ENCODE assay signal across 1 cellular context in the genomic region with DNA sequence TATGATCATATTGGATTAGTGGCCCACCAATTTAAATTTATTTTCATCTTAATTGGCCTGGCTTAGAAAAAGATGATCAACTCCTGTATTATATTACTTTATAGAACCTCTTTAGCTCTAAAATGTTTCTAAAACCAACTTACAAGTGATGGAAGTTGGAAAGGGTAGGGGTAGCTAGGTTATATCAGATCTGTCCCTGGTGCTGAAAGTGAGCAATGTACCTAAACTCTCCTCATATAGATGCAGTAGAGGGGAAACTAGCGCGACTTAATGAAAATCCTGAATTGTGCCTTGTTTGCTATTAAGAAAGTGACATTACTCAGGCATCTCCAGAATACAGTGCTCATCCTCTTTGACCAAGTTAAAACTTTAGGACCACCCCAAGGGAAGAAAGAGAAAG.
TF ChIP-seq lines count a peak whose summit lies in the region.

No MANE protein-coding gene starts in this region.

TF ChIP-seq in A549, 52 proteins besides CTCF, POLR2A, EP300 and RAD21 (continued from another document):
- TF ChIP-seq, protein P1, sequence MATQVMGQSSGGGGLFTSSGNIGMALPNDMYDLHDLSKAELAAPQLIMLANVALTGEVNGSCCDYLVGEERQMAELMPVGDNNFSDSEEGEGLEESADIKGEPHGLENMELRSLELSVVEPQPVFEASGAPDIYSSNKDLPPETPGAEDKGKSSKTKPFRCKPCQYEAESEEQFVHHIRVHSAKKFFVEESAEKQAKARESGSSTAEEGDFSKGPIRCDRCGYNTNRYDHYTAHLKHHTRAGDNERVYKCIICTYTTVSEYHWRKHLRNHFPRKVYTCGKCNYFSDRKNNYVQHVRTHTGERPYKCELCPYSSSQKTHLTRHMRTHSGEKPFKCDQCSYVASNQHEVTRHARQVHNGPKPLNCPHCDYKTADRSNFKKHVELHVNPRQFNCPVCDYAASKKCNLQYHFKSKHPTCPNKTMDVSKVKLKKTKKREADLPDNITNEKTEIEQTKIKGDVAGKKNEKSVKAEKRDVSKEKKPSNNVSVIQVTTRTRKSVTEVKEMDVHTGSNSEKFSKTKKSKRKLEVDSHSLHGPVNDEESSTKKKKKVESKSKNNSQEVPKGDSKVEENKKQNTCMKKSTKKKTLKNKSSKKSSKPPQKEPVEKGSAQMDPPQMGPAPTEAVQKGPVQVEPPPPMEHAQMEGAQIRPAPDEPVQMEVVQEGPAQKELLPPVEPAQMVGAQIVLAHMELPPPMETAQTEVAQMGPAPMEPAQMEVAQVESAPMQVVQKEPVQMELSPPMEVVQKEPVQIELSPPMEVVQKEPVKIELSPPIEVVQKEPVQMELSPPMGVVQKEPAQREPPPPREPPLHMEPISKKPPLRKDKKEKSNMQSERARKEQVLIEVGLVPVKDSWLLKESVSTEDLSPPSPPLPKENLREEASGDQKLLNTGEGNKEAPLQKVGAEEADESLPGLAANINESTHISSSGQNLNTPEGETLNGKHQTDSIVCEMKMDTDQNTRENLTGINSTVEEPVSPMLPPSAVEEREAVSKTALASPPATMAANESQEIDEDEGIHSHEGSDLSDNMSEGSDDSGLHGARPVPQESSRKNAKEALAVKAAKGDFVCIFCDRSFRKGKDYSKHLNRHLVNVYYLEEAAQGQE (IDR thresholded peaks at IDR 0.05): peak; percentile 46; the same call in 1 of the 2 replicates
